1 cellular context compared by ENCODE assay signal in genomic region chr19:32976223-32976805, GRCh38.
TF ChIP-seq lines count a peak whose summit lies in the region.

No MANE protein-coding gene starts in this region.

TF ChIP-seq in K562, 482 proteins besides CTCF, POLR2A, EP300 and RAD21 (continued from another document):
- TF ChIP-seq ZBTB7A (IDR thresholded peaks at IDR 0.05; ENCODE audit: borderline replicate concordance, control insufficient read depth, low read depth, low read length) (no peak), COPS2 (conservative IDR thresholded peaks at IDR 0.05) (no peak), KLF16 (IDR thresholded peaks at IDR 0.05) (0 out of 2 replicates have a peak, but pooled peaks have one; percentile 12), DACH1 (IDR thresholded peaks at IDR 0.05; ENCODE audit: partially characterized antibody) (no peak), BHLHE40 (IDR thresholded peaks at IDR 0.05; ENCODE audit: low read length) (peak; percentile 22; the same call in 1 of the 2 replicates), CC2D1A (IDR thresholded peaks at IDR 0.05) (peak; percentile 13; the same call in 1 of the 2 replicates), SMARCE1 (IDR thresholded peaks at IDR 0.05) (no peak), DEAF1 (CRISPR knock-in tag; IDR thresholded peaks at IDR 0.05) (peak; percentile 55; the same call in 1 of the 2 replicates), ARID2 (IDR thresholded peaks at IDR 0.05) (peak; percentile 77; the same call in 1 of the 2 replicates), KLF6 (CRISPR knock-in tag; IDR thresholded peaks at IDR 0.05; ENCODE audit: borderline replicate concordance) (no peak)
